ENCODE assay signal across 1 cellular context in genomic region chr7:41641006-41641714, GRCh38.
TF ChIP-seq lines count a peak whose summit lies in the region.

No MANE protein-coding gene starts in this region.

TF ChIP-seq in H1, 55 proteins besides CTCF, POLR2A, EP300 and RAD21:
- no peak for TF ChIP-seq CBX8 (IDR thresholded peaks at IDR 0.05; ENCODE audit: borderline replicate concordance, low read depth, low read length)
- no peak for TF ChIP-seq PHF8 (conservative IDR thresholded peaks at IDR 0.05; ENCODE audit: low read depth, low read length)
- no peak for TF ChIP-seq JUND (IDR thresholded peaks at IDR 0.05; ENCODE audit: low read length)
- no peak for TF ChIP-seq CREB1 (IDR thresholded peaks at IDR 0.05)
- TF ChIP-seq HDAC6 (IDR thresholded peaks at IDR 0.05; ENCODE audit: low read depth, low read length), result no peak
- TF ChIP-seq BRCA1 (IDR thresholded peaks at IDR 0.05; ENCODE audit: low read depth, low read length), result no peak
- no peak for TF ChIP-seq YY1 (IDR thresholded peaks at IDR 0.05; ENCODE audit: low read depth, low read length)
- TF ChIP-seq EGR1 (IDR thresholded peaks at IDR 0.05; ENCODE audit: borderline replicate concordance, low read depth, low read length), result no peak
- TF ChIP-seq ZNF274 (IDR thresholded peaks at IDR 0.05; ENCODE audit: borderline replicate concordance, extremely low read depth, low read length), result no peak
- no peak for TF ChIP-seq SP1 (IDR thresholded peaks at IDR 0.05; ENCODE audit: low read depth, low read length)
- no peak for TF ChIP-seq SIN3A (conservative IDR thresholded peaks at IDR 0.05 in 1 of 2, IDR thresholded peaks at IDR 0.05 in 1 of 2; ENCODE audit: low read depth in 1 of 2, low read length in 2 of 2)
- TF ChIP-seq TCF12 (IDR thresholded peaks at IDR 0.05; ENCODE audit: low read depth, low read length), result no peak
- no peak for TF ChIP-seq POU5F1 (IDR thresholded peaks at IDR 0.05; ENCODE audit: low read depth, low read length)
